In the genomic region with DNA sequence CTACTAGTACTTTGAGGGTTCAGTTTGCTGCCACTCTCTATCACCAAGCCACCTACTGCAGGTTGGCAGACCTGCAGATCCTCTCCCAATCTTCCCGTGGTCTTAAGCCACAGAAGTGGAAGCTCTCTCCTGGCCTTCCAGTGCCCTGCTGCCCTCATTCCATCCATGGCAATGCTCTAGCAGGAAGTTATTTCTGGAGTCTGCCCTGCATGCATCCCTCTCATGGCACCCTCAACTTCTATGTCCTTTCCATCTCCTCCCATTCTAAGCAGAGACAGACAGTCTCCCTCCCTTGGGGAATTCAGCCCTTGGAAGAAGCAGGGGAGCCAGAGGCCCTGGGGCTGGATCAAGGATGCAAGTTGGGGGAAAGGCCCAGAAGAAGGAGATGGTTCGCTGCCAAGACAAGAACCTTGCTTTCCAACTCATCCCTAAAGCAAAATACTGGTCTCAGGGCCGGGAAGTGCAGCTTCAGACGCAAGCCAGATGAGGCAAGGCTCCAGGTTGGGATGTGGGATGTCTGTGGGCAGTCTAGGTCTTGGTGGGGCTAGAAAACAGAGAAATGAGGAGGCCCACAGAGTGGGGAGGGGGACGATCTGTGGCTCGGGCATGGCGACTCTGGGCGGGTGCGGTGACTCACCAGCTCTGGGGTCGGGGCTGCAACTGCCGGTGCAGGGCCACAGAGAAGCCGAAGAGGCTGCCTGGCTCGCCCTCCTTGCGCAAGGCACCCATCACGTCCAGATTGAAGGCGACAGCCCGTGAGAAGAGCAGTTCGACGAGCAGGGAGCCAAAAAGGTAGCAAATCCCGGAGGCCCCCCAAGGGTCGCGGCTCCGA, we compare ENCODE assay signal across 6 cellular contexts. TPM values are rescaled to one million over a fixed set of nuclear protein-coding genes. Genes with fewer than 3 reads are reported as not detected.
A peak's percentile ranks its signal among the peaks of the same experiment; 100 is the strongest.
DNase-seq lines count a peak whose midpoint lies in the region; TF ChIP-seq lines count a peak whose summit lies in the region.

No MANE protein-coding gene starts in this region.

- peak overlapping the region; percentile 36 for H3K27ac Mint-ChIP-seq in chondrocyte (ENCODE audit: unreplicated experiment)
- H3K27ac Mint-ChIP-seq in osteocyte (ENCODE audit: unreplicated experiment), result no peak overlapping the region

- H3K9me3 Mint-ChIP-seq in chondrocyte (ENCODE audit: low read depth), result no peaks in the 10 kb centered on the region
- H3K9me3 Mint-ChIP-seq in osteocyte (ENCODE audit: unreplicated experiment), result no peaks in the 10 kb centered on the region

- TF ChIP-seq CTCF in chondrocyte (IDR thresholded peaks at IDR 0.05) (no peak), osteocyte (IDR thresholded peaks at IDR 0.05) (no peak)

- H3K27me3 Mint-ChIP-seq in chondrocyte (ENCODE audit: low read depth), result peaks cover 23% of the 10 kb centered on the region
- peaks cover 34% of the 10 kb centered on the region for H3K27me3 Mint-ChIP-seq in osteocyte (ENCODE audit: unreplicated experiment)

- H3K4me3 Mint-ChIP-seq in chondrocyte (ENCODE audit: unreplicated experiment) (peak overlapping the region; percentile 75), osteocyte (ENCODE audit: unreplicated experiment) (peak overlapping the region; percentile 76)

- peak; percentile 52 for DNase-seq in LHCN-M2 (ENCODE audit: low read depth)
- DNase-seq in chondrocyte (ENCODE audit: low spot score), result peak; percentile 76
- DNase-seq in osteocyte (ENCODE audit: extremely low spot score, unreplicated experiment), result no peak
- DNase-seq in DMS153 treated with DMSO at 0.1 percent for 48 hours (lab: John Stamatoyannopoulos, UW; ENCODE audit: unreplicated experiment), result no peak
- DNase-seq in NCI-H1436 (lab: John Stamatoyannopoulos, UW), result no peak
- DNase-seq in DMS153 (lab: John Stamatoyannopoulos, UW), result no peak

- H3K4me1 Mint-ChIP-seq in chondrocyte (ENCODE audit: low read depth), result peaks cover 39% of the 10 kb centered on the region
- H3K4me1 Mint-ChIP-seq in osteocyte (ENCODE audit: unreplicated experiment), result peaks cover 16% of the 10 kb centered on the region

- H3K36me3 Mint-ChIP-seq in chondrocyte (ENCODE audit: low read depth) (no peaks in the 10 kb centered on the region), osteocyte (ENCODE audit: unreplicated experiment) (peaks cover 3% of the 10 kb centered on the region)

RNA-seq across cellular contexts. Expression of gene ITGA7, which starts 0.6 kb away (rescaled TPM):
- total RNA-seq in LHCN-M2 (2014; rRNA removed) (135 and 217 TPM in 2 replicates), chondrocyte (5.6 to 32.4 TPM (median 31.6 TPM) in 3 replicates), osteocyte (5.1 and 5.7 TPM in 2 replicates)
- 67.9 TPM for polyA plus RNA-seq in LHCN-M2 (2012)

RNA-seq across cellular contexts. Expression of gene BLOC1S1, which starts 8.8 kb away (rescaled TPM):
- total RNA-seq in LHCN-M2 (2014; rRNA removed) (118 and 135 TPM in 2 replicates), chondrocyte (67.3 to 78.4 TPM (median 77.2 TPM) in 3 replicates), osteocyte (99.4 and 103 TPM in 2 replicates)
- 374 TPM for polyA plus RNA-seq in LHCN-M2 (2012)

RNA-seq across cellular contexts. Expression of gene RDH5, which starts 13.1 kb away (rescaled TPM):
- total RNA-seq in LHCN-M2 (2014; rRNA removed) (147 and 216 TPM in 2 replicates), chondrocyte (2.3 to 3.7 TPM (median 3.2 TPM) in 3 replicates), osteocyte (4.1 and 5.9 TPM in 2 replicates)
- 29.0 TPM for polyA plus RNA-seq in LHCN-M2 (2012)

RNA-seq across cellular contexts. Expression of gene CD63, which starts 21.8 kb away (rescaled TPM):
- total RNA-seq in LHCN-M2 (2014; rRNA removed) (2,065 and 2,281 TPM in 2 replicates), chondrocyte (1,244 to 1,365 TPM (median 1,317 TPM) in 3 replicates), osteocyte (1,511 and 1,600 TPM in 2 replicates)
- polyA plus RNA-seq in LHCN-M2 (2012), result 3,617 TPM

RNA-seq across cellular contexts. Expression of gene GDF11, which starts 35.9 kb away (rescaled TPM):
- total RNA-seq in LHCN-M2 (2014; rRNA removed), result 10.0 and 17.3 TPM in 2 replicates
- polyA plus RNA-seq in LHCN-M2 (2012), result 21.0 TPM
- 17.8 to 19.1 TPM (median 18.3 TPM) in 3 replicates for total RNA-seq in chondrocyte
- total RNA-seq in osteocyte, result 11.6 and 14.0 TPM in 2 replicates

Comparison
In these comparisons a context has a peak if more than half of its experiments do, and no peak if none do; other contexts are left out.
1. DNase-seq: peak in LHCN-M2 (single experiment) and chondrocyte (single experiment); none in osteocyte (single experiment), DMS153 treated with DMSO at 0.1 percent for 48 hours (single experiment), NCI-H1436 (single experiment) and DMS153 (single experiment).
2. RNA of gene RDH5, which starts 13.1 kb away (total RNA-seq): 147 to 216 TPM in LHCN-M2; 4.1 to 5.9 TPM in osteocyte and 2.3 to 3.7 TPM in chondrocyte; every median in the first group is over 10 times any median in the second.